In genomic region chr22:37675930-37676571, GRCh38 we compare ENCODE assay signal across 8 cellular contexts. TPM values are rescaled to one million over a fixed set of nuclear protein-coding genes. Genes with fewer than 3 reads are reported as not detected.
A peak's percentile ranks its signal among the peaks of the same experiment; 100 is the strongest.
DNase-seq lines count a peak whose midpoint lies in the region; ATAC-seq lines count a peak whose summit lies in the region.

No MANE protein-coding gene starts in this region.

- peak overlapping the region; percentile 95 for H3K27ac Mint-ChIP-seq in activated naive CD4-positive, alpha-beta T cell treated with anti-CD3 and anti-CD28 coated beads for 36 hours
- H3K27ac Mint-ChIP-seq in activated T-cell treated with anti-CD3 and anti-CD28 coated beads, Interleukin-2, amount 50 U/mL, for 72 hours = peak overlapping the region; percentile 70

- no peaks in the 10 kb centered on the region for H3K9me3 Mint-ChIP-seq in activated naive CD4-positive, alpha-beta T cell treated with anti-CD3 and anti-CD28 coated beads for 36 hours
- no peaks in the 10 kb centered on the region for H3K9me3 Mint-ChIP-seq in activated T-cell treated with anti-CD3 and anti-CD28 coated beads, Interleukin-2, amount 50 U/mL, for 72 hours

- no peaks in the 10 kb centered on the region for H3K36me3 Mint-ChIP-seq in activated naive CD4-positive, alpha-beta T cell treated with anti-CD3 and anti-CD28 coated beads for 36 hours (ENCODE audit: low read depth)
- no peaks in the 10 kb centered on the region for H3K36me3 Mint-ChIP-seq in activated T-cell treated with anti-CD3 and anti-CD28 coated beads, Interleukin-2, amount 50 U/mL, for 72 hours (ENCODE audit: insufficient read depth in 2 of 2)

- intact Hi-C loops in activated naive CD4-positive, alpha-beta T cell treated with anti-CD3 and anti-CD28 coated beads for 36 hours (cut with micrococcal nuclease) = loop anchor here (5.0 to 10.0 kb wide), 3 partner anchors 131 to 441 kb away; partner anchors contain the start of genes ANKRD54 and GCAT
- intact Hi-C loops in Right ventricle myocardium inferior (cut with DNase I) = loop anchor here (1.0 to 5.0 kb wide), 3 partner anchors 18 to 77 kb away; partner anchors contain the start of gene PDXP

- no peak for ATAC-seq in activated T-cell treated with anti-CD3 and anti-CD28 coated beads, Interleukin-2, amount 50 U/mL, for 72 hours (replicated peaks in 1 of 2)
- ATAC-seq in Right ventricle myocardium inferior (peak; percentile 35), GM18867 (IDR thresholded peaks at IDR 0.05; ENCODE audit: unreplicated experiment) (no peak), GM19467 (IDR thresholded peaks at IDR 0.05; ENCODE audit: unreplicated experiment) (no peak)

- H3K4me3 Mint-ChIP-seq in activated naive CD4-positive, alpha-beta T cell treated with anti-CD3 and anti-CD28 coated beads for 36 hours = peak overlapping the region; percentile 83
- H3K4me3 Mint-ChIP-seq in activated T-cell treated with anti-CD3 and anti-CD28 coated beads, Interleukin-2, amount 50 U/mL, for 72 hours = peak overlapping the region; percentile 88

- CTCF ChIA-PET in activated naive CD4-positive, alpha-beta T cell treated with anti-CD3 and anti-CD28 coated beads for 36 hours (lab: Charles Lee) = interaction anchor here (1.1 to 15.6 kb wide), 4 partner anchors 14 to 51 kb away, joined by 3 to 260 read pairs (median 6); partner anchors contain the start of genes PDXP and SH3BP1

- peak; percentile 35 for DNase-seq in activated naive CD4-positive, alpha-beta T cell treated with anti-CD3 and anti-CD28 coated beads for 36 hours
- no peak for DNase-seq in activated naive CD4-positive, alpha-beta T cell (lab: John Stamatoyannopoulos, UW)
- DNase-seq in activated T-cell treated with anti-CD3 and anti-CD28 coated beads, Interleukin-2, amount 50 U/mL, for 72 hours = peak; percentile 21 to 34
- DNase-seq in Right ventricle myocardium inferior (ENCODE audit: missing footprints) = peak; percentile 81
- peak; percentile 16 for DNase-seq in renal cortical epithelial cell (ENCODE audit: low read depth)
- no peak for DNase-seq in NCI-H2227 (lab: John Stamatoyannopoulos, UW; ENCODE audit: unreplicated experiment)

- H3K27me3 Mint-ChIP-seq in activated naive CD4-positive, alpha-beta T cell treated with anti-CD3 and anti-CD28 coated beads for 36 hours (ENCODE audit: low read depth) = no peaks in the 10 kb centered on the region
- no peaks in the 10 kb centered on the region for H3K27me3 Mint-ChIP-seq in activated T-cell treated with anti-CD3 and anti-CD28 coated beads, Interleukin-2, amount 50 U/mL, for 72 hours (ENCODE audit: low read depth)

- H3K4me1 Mint-ChIP-seq in activated naive CD4-positive, alpha-beta T cell treated with anti-CD3 and anti-CD28 coated beads for 36 hours (ENCODE audit: low read depth) = peaks cover 55% of the 10 kb centered on the region
- H3K4me1 Mint-ChIP-seq in activated T-cell treated with anti-CD3 and anti-CD28 coated beads, Interleukin-2, amount 50 U/mL, for 72 hours (ENCODE audit: low read depth) = peaks cover 59% of the 10 kb centered on the region

RNA-seq across cellular contexts. Expression of gene LGALS1, which starts 0.6 kb away (rescaled TPM):
- 10 to 100 TPM; 62.7 to 70.2 TPM for total RNA-seq in activated naive CD4-positive, alpha-beta T cell treated with anti-CD3 and anti-CD28 coated beads for 36 hours
- total RNA-seq in activated T-cell treated with anti-CD3 and anti-CD28 coated beads, Interleukin-2, amount 50 U/mL, for 72 hours = 100 to 1,000 TPM; 303 to 803 TPM
- 1,345 TPM for total RNA-seq in Right ventricle myocardium inferior
- total RNA-seq in renal cortical epithelial cell = 761 and 4,632 TPM in 2 replicates

RNA-seq across cellular contexts. Expression of gene NOL12, which starts 10.1 kb away (rescaled TPM):
- total RNA-seq in activated naive CD4-positive, alpha-beta T cell treated with anti-CD3 and anti-CD28 coated beads for 36 hours = 10 to 100 TPM; 26.7 to 30.4 TPM
- 10 to 100 TPM; 31.3 to 36.3 TPM for total RNA-seq in activated T-cell treated with anti-CD3 and anti-CD28 coated beads, Interleukin-2, amount 50 U/mL, for 72 hours
- 14.1 TPM for total RNA-seq in Right ventricle myocardium inferior
- total RNA-seq in renal cortical epithelial cell = 18.1 and 19.6 TPM in 2 replicates

RNA-seq across cellular contexts. Expression of gene PDXP, which starts 17.5 kb away (rescaled TPM):
- 10 to 100 TPM; 17.4 to 19.2 TPM for total RNA-seq in activated naive CD4-positive, alpha-beta T cell treated with anti-CD3 and anti-CD28 coated beads for 36 hours
- total RNA-seq in activated T-cell treated with anti-CD3 and anti-CD28 coated beads, Interleukin-2, amount 50 U/mL, for 72 hours = 10 to 100 TPM; 14.8 to 17.2 TPM
- total RNA-seq in Right ventricle myocardium inferior (21.4 TPM), renal cortical epithelial cell (6.1 and 10.6 TPM in 2 replicates)

RNA-seq across cellular contexts. Expression of gene TRIOBP, which starts 20.8 kb away (rescaled TPM):
- 10 to 100 TPM; 17.5 to 18.8 TPM for total RNA-seq in activated naive CD4-positive, alpha-beta T cell treated with anti-CD3 and anti-CD28 coated beads for 36 hours
- total RNA-seq in activated T-cell treated with anti-CD3 and anti-CD28 coated beads, Interleukin-2, amount 50 U/mL, for 72 hours = 10 to 100 TPM; 25.4 to 28.6 TPM
- 90.1 TPM for total RNA-seq in Right ventricle myocardium inferior
- total RNA-seq in renal cortical epithelial cell = 89.1 and 114 TPM in 2 replicates

RNA-seq across cellular contexts. Expression of gene SH3BP1, which starts 36.6 kb away (rescaled TPM):
- 10 to 100 TPM; 45.9 to 51.0 TPM for total RNA-seq in activated naive CD4-positive, alpha-beta T cell treated with anti-CD3 and anti-CD28 coated beads for 36 hours
- 100 to 1,000 TPM in 1 of 2 donors, 10 to 100 TPM in 1; 99.0 to 103 TPM for total RNA-seq in activated T-cell treated with anti-CD3 and anti-CD28 coated beads, Interleukin-2, amount 50 U/mL, for 72 hours
- total RNA-seq in Right ventricle myocardium inferior = 1.5 TPM
- total RNA-seq in renal cortical epithelial cell = 5.0 and 8.1 TPM in 2 replicates

Comparison
In these comparisons a context has a peak if more than half of its experiments do, and no peak if none do; other contexts are left out.
1. DNase-seq: peak in activated naive CD4-positive, alpha-beta T cell treated with anti-CD3 and anti-CD28 coated beads for 36 hours (single experiment), activated T-cell treated with anti-CD3 and anti-CD28 coated beads, Interleukin-2, amount 50 U/mL, for 72 hours (2 of 2), Right ventricle myocardium inferior (single experiment) and renal cortical epithelial cell (single experiment); none in activated naive CD4-positive, alpha-beta T cell (0 of 4) and NCI-H2227 (single experiment).
2. RNA of gene LGALS1, which starts 0.6 kb away (total RNA-seq): 1,345 TPM in Right ventricle myocardium inferior (single experiment), 303 to 803 TPM in activated T-cell treated with anti-CD3 and anti-CD28 coated beads, Interleukin-2, amount 50 U/mL, for 72 hours and 761 to 4,632 TPM in renal cortical epithelial cell; 62.7 to 70.2 TPM in activated naive CD4-positive, alpha-beta T cell treated with anti-CD3 and anti-CD28 coated beads for 36 hours; every median in the first group is over 4 times any median in the second.